ENCODE assay signal across 19 cellular contexts in the genomic region with DNA sequence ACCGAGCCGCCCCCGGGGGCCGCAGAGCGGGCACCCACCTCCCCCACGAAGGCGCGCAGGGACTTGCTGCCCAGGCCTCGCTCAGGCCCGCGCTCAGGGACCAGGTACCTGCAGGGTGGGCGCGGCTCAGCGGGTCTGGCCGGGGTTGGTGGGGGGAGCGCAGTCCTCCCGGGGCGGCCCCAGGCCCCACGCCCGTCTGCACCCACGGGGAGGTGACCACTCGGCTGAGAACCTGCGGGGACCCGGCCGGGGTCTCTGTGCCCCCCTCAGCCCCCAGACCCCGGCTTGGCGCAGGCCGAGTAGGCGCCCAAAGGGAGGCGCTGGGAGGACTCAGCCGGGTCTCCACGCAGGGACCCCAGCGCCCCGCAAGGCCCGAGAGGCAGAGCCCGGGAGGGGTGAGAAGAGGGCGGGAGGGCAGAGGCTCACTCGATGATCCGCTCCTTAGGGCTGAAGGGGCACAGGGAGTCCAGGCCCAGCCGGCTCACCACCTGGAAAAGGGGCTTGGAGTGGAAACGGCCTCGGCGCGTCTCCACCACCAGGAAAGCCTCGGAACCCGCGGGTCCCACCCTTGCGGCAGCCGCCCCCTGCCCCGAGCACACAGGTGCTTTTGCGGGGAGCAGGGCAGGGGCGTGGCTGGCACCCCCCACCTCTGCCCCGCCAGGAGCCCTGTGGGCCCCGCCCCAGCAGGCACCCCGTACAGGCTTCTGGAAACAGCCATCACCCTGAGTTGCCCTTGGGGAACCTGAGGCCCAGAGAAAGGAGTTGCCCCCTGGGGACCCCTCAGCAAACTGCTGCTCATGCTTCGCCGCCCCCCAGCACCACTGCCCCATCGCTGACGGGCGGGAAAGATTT. TPM values are rescaled to one million over a fixed set of nuclear protein-coding genes. Genes with fewer than 3 reads are reported as not detected.
DNase-seq lines count a peak whose midpoint lies in the region; ATAC-seq and TF ChIP-seq lines count a peak whose summit lies in the region.
"Had no signal": no experiment of that assay in that cellular context is flagged by ENCODE, and none has a peak within 500 bp of the region (broad histone marks: within the 10 kb centered on the region; RNA-seq: fewer than 3 reads in every experiment).

No MANE protein-coding gene starts in this region.

- no peak overlapping the region for H3K4me3 ChIP-seq in right cardiac atrium (ENCODE audit: low read length)
- no peak overlapping the region for H3K4me3 ChIP-seq in ovary
- H3K4me3 ChIP-seq: MG63, mucosa of descending colon had no signal

- no peaks in the 10 kb centered on the region for H3K9me3 Mint-ChIP-seq in stimulated activated naive CD8-positive, alpha-beta T cell treated with anti-CD3 and anti-CD28 coated beads, Interleukin-15, amount 100 ng/mL, for 72 hours
- H3K9me3 Mint-ChIP-seq: CD4-positive, CD25-positive, alpha-beta regulatory T cell had no signal

- TF ChIP-seq CTCF in ovary (IDR thresholded peaks at IDR 0.05) = no peak

- no peak overlapping the region for H3K27ac Mint-ChIP-seq in stimulated activated naive CD8-positive, alpha-beta T cell treated with anti-CD3 and anti-CD28 coated beads, Interleukin-15, amount 100 ng/mL, for 72 hours

- no peak for TF ChIP-seq EP300 in ovary (IDR thresholded peaks at IDR 0.05)

- H3K9me3 ChIP-seq in right cardiac atrium (ENCODE audit: control insufficient read depth, low read length) = no peaks in the 10 kb centered on the region
- no peaks in the 10 kb centered on the region for H3K9me3 ChIP-seq in ovary
- H3K9me3 ChIP-seq: mucosa of descending colon, neutrophil had no signal

- no peaks in the 10 kb centered on the region for H3K4me1 ChIP-seq in right cardiac atrium (ENCODE audit: control insufficient read depth, insufficient read depth, low read length)
- peaks cover 2% of the 10 kb centered on the region for H3K4me1 ChIP-seq in ovary (ENCODE audit: insufficient read depth)

- no peaks in the 10 kb centered on the region for H3K27me3 Mint-ChIP-seq in stimulated activated naive CD8-positive, alpha-beta T cell treated with anti-CD3 and anti-CD28 coated beads, Interleukin-15, amount 100 ng/mL, for 72 hours
- H3K27me3 Mint-ChIP-seq: CD4-positive, CD25-positive, alpha-beta regulatory T cell had no signal

- WGBS in right cardiac atrium = 92% methylated on average over 60 of the region's 60 CpGs
- 89 to 93% (median 90%) methylated on average over 49 to 60 of the region's 60 CpGs for WGBS in ovary, 3 donors

- intact Hi-C loops in right cardiac atrium (cut with DNase I) = loop anchor here in 1 of 4 donors (10.0 kb wide), 1 partner anchor 89 kb away; no protein-coding TSS in a partner anchor
- intact Hi-C loops in ovary (cut with DNase I) = no loop called here

- ATAC-seq in stimulated activated naive CD8-positive, alpha-beta T cell treated with anti-CD3 and anti-CD28 coated beads, Interleukin-15, amount 100 ng/mL, for 72 hours = peak; percentile 24
- no peak for ATAC-seq in stimulated activated naive CD8-positive, alpha-beta T cell treated with anti-CD3 and anti-CD28 coated beads, Interleukin-15, Interleukin-2, amounts not matched to agents 100 U/mL and 50 U/mL, for 24 hours
- no peak for ATAC-seq in right cardiac atrium
- ATAC-seq: mucosa of descending colon, SK-N-SH treated with all-trans-retinoic acid at 6 μM for 48 hours had no signal

- no peaks in the 10 kb centered on the region for H3K36me3 ChIP-seq in ovary
- H3K36me3 ChIP-seq: MG63, neutrophil had no signal

- H3K4me3 Mint-ChIP-seq in stimulated activated naive CD8-positive, alpha-beta T cell treated with anti-CD3 and anti-CD28 coated beads, Interleukin-15, amount 100 ng/mL, for 72 hours = no peak overlapping the region

- H3K27ac ChIP-seq in right cardiac atrium (ENCODE audit: low read length) (no peak overlapping the region), ovary (no peak overlapping the region)
- H3K27ac ChIP-seq: neutrophil had no signal

- no peak for TF ChIP-seq POLR2A in ovary (IDR thresholded peaks at IDR 0.05)

- H3K4me1 Mint-ChIP-seq in stimulated activated naive CD8-positive, alpha-beta T cell treated with anti-CD3 and anti-CD28 coated beads, Interleukin-15, amount 100 ng/mL, for 72 hours = peaks cover 34% of the 10 kb centered on the region

- DNase-seq in stimulated activated naive CD8-positive, alpha-beta T cell treated with anti-CD3 and anti-CD28 coated beads, Interleukin-15, amount 100 ng/mL, for 72 hours = no peak
- DNase-seq in stimulated activated naive CD8-positive, alpha-beta T cell treated with anti-CD3 and anti-CD28 coated beads, Interleukin-15, Interleukin-2, amounts not matched to agents 100 U/mL and 50 U/mL, for 24 hours = no peak
- DNase-seq in right cardiac atrium (peak; percentile 15 to 67 (median 49)), ovary (peak in 4 of 5 donors; percentile 17 to 37 (median 33)), iPS-NIHi7 (ENCODE audit: extremely low spot score) (no peak), AG20443 (ENCODE audit: low spot score) (no peak), SIG-M5 treated with dmso at 0.1 percent for 504 hours (lab: John Stamatoyannopoulos, UW; ENCODE audit: unreplicated experiment) (no peak)
- DNase-seq in effector CD8-positive, alpha-beta T cell (lab: John Stamatoyannopoulos, UW) = no peak
- DNase-seq: ACHN; activated CD4-positive, alpha-beta T cell treated with anti-CD3 and anti-CD28 coated beads, Interleukin-2, amount 50 U/mL, for 48 hours; activated T-cell treated with anti-CD3 and anti-CD28 coated beads for 4 hours; CD4-positive, CD25-positive, alpha-beta regulatory T cell; NCI-H1417 treated with DMSO at 0.1 percent for 48 hours; NCI-H524 treated with DMSO at 0.1 percent for 48 hours had no signal

- H3K27me3 ChIP-seq in right cardiac atrium (ENCODE audit: control insufficient read depth, insufficient read depth) = no peaks in the 10 kb centered on the region
- no peaks in the 10 kb centered on the region for H3K27me3 ChIP-seq in ovary
- H3K27me3 ChIP-seq: MG63 had no signal

RNA-seq across cellular contexts. Expression of a gene that starts 9.3 kb away (rescaled TPM):
- 1 to 10 TPM; 1.6 to 3.5 (median 2.0) TPM for total RNA-seq in right cardiac atrium
- 1.00 TPM for polyA plus RNA-seq in right cardiac atrium
- 1 to 10 TPM in 5 of 7 donors, under 1 TPM in 2; 0.83 to 7.5 (median 3.8) TPM for total RNA-seq in ovary
- 1 to 10 TPM in 1 of 2 donors, not detected in 1; 3.5 TPM for polyA plus RNA-seq in ovary
- total RNA-seq: CD4-positive, CD25-positive, alpha-beta regulatory T cell; subcutaneous adipose tissue had no signal

RNA-seq across cellular contexts. Expression of a gene that starts 38.2 kb away (rescaled TPM):
- total RNA-seq in right cardiac atrium (10 to 100 TPM in 3 of 4 donors, 1 to 10 TPM in 1; 8.8 to 12.0 (median 11.6) TPM), ovary (10 to 100 TPM in 5 of 7 donors, 1 to 10 TPM in 2; 7.2 to 21.1 (median 14.9) TPM)
- polyA plus RNA-seq in right cardiac atrium (10.3 TPM), ovary (10 to 100 TPM in 1 of 2 donors, 1 to 10 TPM in 1; 2.8 to 21.3 TPM)

RNA-seq across cellular contexts. Expression of a gene that starts 48.2 kb away (rescaled TPM):
- total RNA-seq in right cardiac atrium (100 to 1,000 TPM; 198 to 323 (median 274) TPM), ovary (1,000 to 10,000 TPM in 1 of 7 donors, 100 to 1,000 TPM in 6; 222 to 1,092 (median 831) TPM)
- polyA plus RNA-seq in right cardiac atrium (210 TPM), ovary (100 to 1,000 TPM in 1 of 2 donors, 10 to 100 TPM in 1; 50.9 to 818 TPM)

Comparison
In these comparisons a context has a peak if more than half of its experiments do, and no peak if none do; other contexts are left out.
1. DNase-seq: peak in right cardiac atrium (3 of 3) and ovary (4 of 5); none in stimulated activated naive CD8-positive, alpha-beta T cell treated with anti-CD3 and anti-CD28 coated beads, Interleukin-15, amount 100 ng/mL, for 72 hours (0 of 2), stimulated activated naive CD8-positive, alpha-beta T cell treated with anti-CD3 and anti-CD28 coated beads, Interleukin-15, Interleukin-2, amounts not matched to agents 100 U/mL and 50 U/mL, for 24 hours (single experiment), iPS-NIHi7 (single experiment), AG20443 (single experiment), effector CD8-positive, alpha-beta T cell (single experiment) and SIG-M5 treated with dmso at 0.1 percent for 504 hours (single experiment).